Comparison of ENCODE assay signal across 24 cellular contexts in genomic region chr16:51355871-51356270, GRCh38.
"Had no signal": no experiment of that assay in that cellular context is flagged by ENCODE, and none has a peak within 500 bp of the region (broad histone marks: within the 10 kb centered on the region; RNA-seq: fewer than 3 reads in every experiment).

No MANE protein-coding gene starts in this region.

- FAIRE-seq: RCC 7860 had no signal

- H3K4me1 Mint-ChIP-seq: activated CD4-positive, alpha-beta T cell treated with anti-CD3 and anti-CD28 coated beads, Interleukin-2, amount 10 ng/mL, durations not matched to agents 24 days and 14 days; activated T-helper 17 cell treated with anti-CD3 and anti-CD28 coated beads, Interleukin-2, amount 50 U/mL, for 72 hours; T-helper 17 cell had no signal

- DNase-seq: activated CD4-positive, alpha-beta memory T cell treated with anti-CD3 and anti-CD28 coated beads for 36 hours; activated CD4-positive, alpha-beta T cell treated with anti-CD3 and anti-CD28 coated beads for 1 hour; activated CD4-positive, alpha-beta T cell treated with anti-CD3 and anti-CD28 coated beads, Interleukin-2, amount 10 ng/mL, durations not matched to agents 24 days and 14 days; activated CD8-positive, alpha-beta memory T cell treated with anti-CD3 and anti-CD28 coated beads for 24 hours; activated gamma-delta T cell; activated naive CD4-positive, alpha-beta T cell treated with anti-CD3 and anti-CD28 coated beads for 36 hours; activated T-cell treated with anti-CD3 and anti-CD28 coated beads, Interleukin-2, amount 50 U/mL, for 48 hours; central memory CD4-positive, alpha-beta T cell; Kasumi-1; KBM-7; NCI-H1105 treated with DMSO at 0.1 percent for 48 hours; NCI-H1436 treated with DMSO at 0.1 percent for 48 hours; NCI-H187; NCI-H2081 treated with DMSO at 0.1 percent for 48 hours; NCI-H446; NCI-H524; PC-3; SHP77 treated with DMSO at 0.1 percent for 48 hours; T-helper 17 cell; T-helper 9 cell had no signal

- H3K36me3 Mint-ChIP-seq: activated CD4-positive, alpha-beta memory T cell treated with anti-CD3 and anti-CD28 coated beads for 36 hours; activated naive CD8-positive, alpha-beta T cell; WTC11 had no signal

- H3K27me3 Mint-ChIP-seq: activated CD4-positive, alpha-beta memory T cell treated with anti-CD3 and anti-CD28 coated beads for 36 hours; activated CD4-positive, alpha-beta T cell treated with anti-CD3 and anti-CD28 coated beads, Interleukin-2, amount 10 ng/mL, durations not matched to agents 24 days and 14 days; activated naive CD8-positive, alpha-beta T cell; activated T-helper 17 cell treated with anti-CD3 and anti-CD28 coated beads, Interleukin-2, amount 50 U/mL, for 72 hours; T-helper 17 cell had no signal

- H3K9me3 Mint-ChIP-seq: activated CD4-positive, alpha-beta T cell treated with anti-CD3 and anti-CD28 coated beads, Interleukin-2, amount 10 ng/mL, durations not matched to agents 24 days and 14 days; activated naive CD4-positive, alpha-beta T cell treated with anti-CD3 and anti-CD28 coated beads for 36 hours; WTC11 had no signal

- H3K27ac Mint-ChIP-seq: activated CD4-positive, alpha-beta memory T cell treated with anti-CD3 and anti-CD28 coated beads for 36 hours; activated CD4-positive, alpha-beta T cell treated with anti-CD3 and anti-CD28 coated beads, Interleukin-2, amount 10 ng/mL, durations not matched to agents 24 days and 14 days; activated naive CD4-positive, alpha-beta T cell treated with anti-CD3 and anti-CD28 coated beads for 36 hours; activated naive CD8-positive, alpha-beta T cell; activated T-helper 17 cell treated with anti-CD3 and anti-CD28 coated beads, Interleukin-2, amount 50 U/mL, for 72 hours; T-helper 17 cell; WTC11 had no signal

- H3K4me3 Mint-ChIP-seq: activated CD4-positive, alpha-beta memory T cell treated with anti-CD3 and anti-CD28 coated beads for 36 hours; activated CD4-positive, alpha-beta T cell treated with anti-CD3 and anti-CD28 coated beads, Interleukin-2, amount 10 ng/mL, durations not matched to agents 24 days and 14 days; activated naive CD4-positive, alpha-beta T cell treated with anti-CD3 and anti-CD28 coated beads for 36 hours; activated naive CD8-positive, alpha-beta T cell; activated T-helper 17 cell treated with anti-CD3 and anti-CD28 coated beads, Interleukin-2, amount 50 U/mL, for 72 hours; T-helper 17 cell; WTC11 had no signal
